ENCODE assay signal across 16 cellular contexts in genomic region chr5:116153687-116154174, GRCh38.
DNase-seq lines count a peak whose midpoint lies in the region; ATAC-seq and TF ChIP-seq lines count a peak whose summit lies in the region.
"Had no signal": no experiment of that assay in that cellular context is flagged by ENCODE, and none has a peak within 500 bp of the region (broad histone marks: within the 10 kb centered on the region; RNA-seq: fewer than 3 reads in every experiment).

No MANE protein-coding gene starts in this region.

- intact Hi-C loops in left colon (cut with DNase I, micrococcal nuclease): no loop called here
- intact Hi-C loops in right lobe of liver (cut with DNase I): no loop called here

- DNase-seq in NCI-H146 (lab: John Stamatoyannopoulos, UW): peak; percentile 4
- no peak for DNase-seq in NCI-H146 treated with DMSO at 0.1 percent for 48 hours (lab: John Stamatoyannopoulos, UW; ENCODE audit: unreplicated experiment)
- DNase-seq in NCI-H2227 treated with DMSO at 0.1 percent for 48 hours (lab: John Stamatoyannopoulos, UW): peak; percentile 66
- no peak for DNase-seq in left colon
- DNase-seq in right lobe of liver: no peak
- no peak for DNase-seq in MG63
- DNase-seq in NCI-H187 (lab: John Stamatoyannopoulos, UW): no peak
- DNase-seq in NCI-H2081 (lab: John Stamatoyannopoulos, UW): no peak
- DNase-seq: AML-193; Caco-2; CD8-positive, alpha-beta memory T cell; DND-41; GDM1 had no signal

- TF ChIP-seq CTCF in right lobe of liver (IDR thresholded peaks at IDR 0.05): no peak

- WGBS in right lobe of liver (ENCODE audit: insufficient coverage, low coverage, low lambda C conversion rate, missing lambda C conversion rate): 57% methylated on average over 2 of the region's 2 CpGs

- H3K9me3 ChIP-seq in right lobe of liver: no peaks in the 10 kb centered on the region
- no peaks in the 10 kb centered on the region for H3K9me3 ChIP-seq in MG63
- H3K9me3 ChIP-seq: BLaER1, Caco-2, HAP-1 had no signal

- H3K27ac ChIP-seq in right lobe of liver: peak overlapping the region in 2 of 3 donors; percentile 18 to 31
- H3K27ac ChIP-seq: 22Rv1, BLaER1 had no signal

- H3K27me3 ChIP-seq in right lobe of liver: no peaks in the 10 kb centered on the region
- no peaks in the 10 kb centered on the region for H3K27me3 ChIP-seq in MG63
- H3K27me3 ChIP-seq: BLaER1 had no signal

- no peak for TF ChIP-seq POLR2A in right lobe of liver (IDR thresholded peaks at IDR 0.05)

- H3K36me3 ChIP-seq in right lobe of liver (no peaks in the 10 kb centered on the region), MG63 (no peaks in the 10 kb centered on the region)
- H3K36me3 ChIP-seq: BLaER1, HAP-1 had no signal

- peaks cover 0 to 10% (median 4%) of the 10 kb centered on the region in 4 donors for H3K4me1 ChIP-seq in right lobe of liver
- H3K4me1 ChIP-seq: BLaER1, Caco-2, HAP-1 had no signal

- H3K4me3 ChIP-seq in right lobe of liver: no peak overlapping the region
- no peak overlapping the region for H3K4me3 ChIP-seq in MG63
- H3K4me3 ChIP-seq: BLaER1, HAP-1 had no signal

- ATAC-seq in left colon (peak; percentile 74), right lobe of liver (peak; percentile 72 to 81 (median 78))

Comparison
In these comparisons a context has a peak if more than half of its experiments do, and no peak if none do; other contexts are left out.
1. DNase-seq: peak in NCI-H146 (single experiment) and NCI-H2227 treated with DMSO at 0.1 percent for 48 hours (single experiment); none in NCI-H146 treated with DMSO at 0.1 percent for 48 hours (single experiment), left colon (0 of 2), right lobe of liver (0 of 3), MG63 (single experiment), NCI-H187 (0 of 2) and NCI-H2081 (0 of 2).